15 cellular contexts compared by ENCODE assay signal in genomic region chr6:47360388-47360787, GRCh38. TPM values are rescaled to one million over a fixed set of nuclear protein-coding genes. Genes with fewer than 3 reads are reported as not detected.
A peak's percentile ranks its signal among the peaks of the same experiment; 100 is the strongest.
DNase-seq lines count a peak whose midpoint lies in the region; ATAC-seq, FAIRE-seq and TF ChIP-seq lines count a peak whose summit lies in the region.
"Had no signal": no experiment of that assay in that cellular context is flagged by ENCODE, and none has a peak within 500 bp of the region (broad histone marks: within the 10 kb centered on the region; RNA-seq: fewer than 3 reads in every experiment).

No MANE protein-coding gene starts in this region.

- H3K4me1 ChIP-seq in CD8-positive, alpha-beta memory T cell (ENCODE audit: insufficient read depth, low read length): no peaks in the 10 kb centered on the region

- ATAC-seq in HG02642 (IDR thresholded peaks at IDR 0.05; ENCODE audit: poor library complexity, unreplicated experiment) (peak; percentile 65), HG03571 (IDR thresholded peaks at IDR 0.05; ENCODE audit: unreplicated experiment) (peak; percentile 65)
- no peak for ATAC-seq in activated T-cell treated with anti-CD3 and anti-CD28 coated beads, Interleukin-2, amount 50 U/mL, for 72 hours (replicated peaks in 1 of 2)
- ATAC-seq in stimulated activated naive CD8-positive, alpha-beta T cell treated with anti-CD3 and anti-CD28 coated beads, Interleukin-15, amount 100 ng/mL, for 72 hours: no peak

- no peak overlapping the region for H3K27ac Mint-ChIP-seq in CD8-positive, alpha-beta memory T cell
- no peak overlapping the region for H3K27ac Mint-ChIP-seq in activated T-cell treated with anti-CD3 and anti-CD28 coated beads, Interleukin-2, amount 50 U/mL, for 72 hours
- H3K27ac Mint-ChIP-seq in stimulated activated naive CD8-positive, alpha-beta T cell treated with anti-CD3 and anti-CD28 coated beads, Interleukin-15, amount 100 ng/mL, for 72 hours: no peak overlapping the region
- H3K27ac Mint-ChIP-seq: mesothelial cell of epicardium had no signal

- H3K9me3 Mint-ChIP-seq in CD8-positive, alpha-beta memory T cell: no peaks in the 10 kb centered on the region
- no peaks in the 10 kb centered on the region for H3K9me3 Mint-ChIP-seq in activated T-cell treated with anti-CD3 and anti-CD28 coated beads, Interleukin-2, amount 50 U/mL, for 72 hours
- H3K9me3 Mint-ChIP-seq in stimulated activated naive CD8-positive, alpha-beta T cell treated with anti-CD3 and anti-CD28 coated beads, Interleukin-15, amount 100 ng/mL, for 72 hours: no peaks in the 10 kb centered on the region

- FAIRE-seq in GM19239 (lab: Jason Lieb, UNC): peak; percentile 33
- FAIRE-seq: endothelial cell of umbilical vein had no signal

- TF ChIP-seq CTCF in GM10266 (IDR thresholded peaks at IDR 0.05; ENCODE audit: control insufficient read depth, insufficient read depth, low read depth, missing control alignments): no peak

- H3K9me3 ChIP-seq in CD8-positive, alpha-beta memory T cell (ENCODE audit: low read length): no peaks in the 10 kb centered on the region

- no peaks in the 10 kb centered on the region for H3K4me1 Mint-ChIP-seq in CD8-positive, alpha-beta memory T cell
- no peaks in the 10 kb centered on the region for H3K4me1 Mint-ChIP-seq in activated T-cell treated with anti-CD3 and anti-CD28 coated beads, Interleukin-2, amount 50 U/mL, for 72 hours (ENCODE audit: low read depth)
- H3K4me1 Mint-ChIP-seq in stimulated activated naive CD8-positive, alpha-beta T cell treated with anti-CD3 and anti-CD28 coated beads, Interleukin-15, amount 100 ng/mL, for 72 hours: peaks cover 6% of the 10 kb centered on the region

- no peak overlapping the region for H3K27ac ChIP-seq in CD8-positive, alpha-beta memory T cell (ENCODE audit: low read depth, low read length)
- H3K27ac ChIP-seq: VCaP had no signal

- POLR2A ChIA-PET in CD8-positive, alpha-beta memory T cell (lab: Charles Lee): no interaction called here

- peaks cover 8 to 57% of the 10 kb centered on the region in 2 donors for H3K27me3 Mint-ChIP-seq in CD8-positive, alpha-beta memory T cell
- peaks cover 35% of the 10 kb centered on the region for H3K27me3 Mint-ChIP-seq in activated T-cell treated with anti-CD3 and anti-CD28 coated beads, Interleukin-2, amount 50 U/mL, for 72 hours (ENCODE audit: low read depth)
- H3K27me3 Mint-ChIP-seq in stimulated activated naive CD8-positive, alpha-beta T cell treated with anti-CD3 and anti-CD28 coated beads, Interleukin-15, amount 100 ng/mL, for 72 hours: peaks cover 34% of the 10 kb centered on the region

- DNase-seq in GM19239 (ENCODE audit: insufficient read length, low spot score) (peak; percentile 18), germinal center (ENCODE audit: low spot score) (peak; percentile 24), GM10266 (ENCODE audit: extremely low spot score) (no peak)
- DNase-seq in CD8-positive, alpha-beta memory T cell: no peak
- no peak for DNase-seq in activated T-cell treated with anti-CD3 and anti-CD28 coated beads, Interleukin-2, amount 50 U/mL, for 72 hours
- DNase-seq in stimulated activated naive CD8-positive, alpha-beta T cell treated with anti-CD3 and anti-CD28 coated beads, Interleukin-15, amount 100 ng/mL, for 72 hours: no peak
- DNase-seq: activated T-cell treated with anti-CD3 and anti-CD28 coated beads, Interleukin-2, amount 50 U/mL, for 1 hour; DMS79 treated with DMSO at 0.1 percent for 48 hours; hypothalamus; NCI-H1930 had no signal

- CTCF ChIA-PET in CD8-positive, alpha-beta memory T cell (lab: Charles Lee): no interaction called here

- no peak overlapping the region for H3K4me3 ChIP-seq in CD8-positive, alpha-beta memory T cell (ENCODE audit: low read length)

- H3K4me3 Mint-ChIP-seq in CD8-positive, alpha-beta memory T cell: no peak overlapping the region
- H3K4me3 Mint-ChIP-seq in activated T-cell treated with anti-CD3 and anti-CD28 coated beads, Interleukin-2, amount 50 U/mL, for 72 hours: no peak overlapping the region
- no peak overlapping the region for H3K4me3 Mint-ChIP-seq in stimulated activated naive CD8-positive, alpha-beta T cell treated with anti-CD3 and anti-CD28 coated beads, Interleukin-15, amount 100 ng/mL, for 72 hours
- H3K4me3 Mint-ChIP-seq: mesothelial cell of epicardium had no signal

- H3K36me3 Mint-ChIP-seq in CD8-positive, alpha-beta memory T cell: no peaks in the 10 kb centered on the region
- no peaks in the 10 kb centered on the region for H3K36me3 Mint-ChIP-seq in activated T-cell treated with anti-CD3 and anti-CD28 coated beads, Interleukin-2, amount 50 U/mL, for 72 hours (ENCODE audit: insufficient read depth in 2 of 2)
- H3K36me3 Mint-ChIP-seq: mesothelial cell of epicardium had no signal

- H3K36me3 ChIP-seq in CD8-positive, alpha-beta memory T cell (ENCODE audit: insufficient read depth, low read length): no peaks in the 10 kb centered on the region

- peaks cover 7% of the 10 kb centered on the region for H3K27me3 ChIP-seq in CD8-positive, alpha-beta memory T cell (ENCODE audit: insufficient read depth, low read length, poor library complexity, severe bottlenecking)

RNA-seq across cellular contexts. Expression of gene TNFRSF21, which starts 50.7 kb away (rescaled TPM):
- total RNA-seq in CD8-positive, alpha-beta memory T cell: 1 to 10 TPM; 1.7 to 1.8 TPM
- polyA plus RNA-seq in CD8-positive, alpha-beta memory T cell: 0.06 TPM
- 1 to 10 TPM; 4.3 to 5.8 TPM for total RNA-seq in activated T-cell treated with anti-CD3 and anti-CD28 coated beads, Interleukin-2, amount 50 U/mL, for 72 hours

Comparison
In these comparisons a context has a peak if more than half of its experiments do, and no peak if none do; other contexts are left out.
1. DNase-seq: peak in GM19239 (single experiment) and germinal center (single experiment); none in CD8-positive, alpha-beta memory T cell (0 of 5), GM10266 (single experiment), activated T-cell treated with anti-CD3 and anti-CD28 coated beads, Interleukin-2, amount 50 U/mL, for 72 hours (0 of 2) and stimulated activated naive CD8-positive, alpha-beta T cell treated with anti-CD3 and anti-CD28 coated beads, Interleukin-15, amount 100 ng/mL, for 72 hours (0 of 2).
2. ATAC-seq: peak in HG02642 (single experiment) and HG03571 (single experiment); none in activated T-cell treated with anti-CD3 and anti-CD28 coated beads, Interleukin-2, amount 50 U/mL, for 72 hours (0 of 2) and stimulated activated naive CD8-positive, alpha-beta T cell treated with anti-CD3 and anti-CD28 coated beads, Interleukin-15, amount 100 ng/mL, for 72 hours (single experiment).